ENCODE assay signal across 12 cellular contexts in genomic region chr6:57220083-57220703, GRCh38. TPM values are rescaled to one million over a fixed set of nuclear protein-coding genes. Genes with fewer than 3 reads are reported as not detected.
DNase-seq lines count a peak whose midpoint lies in the region; ATAC-seq and TF ChIP-seq lines count a peak whose summit lies in the region.
"Had no signal": no experiment of that assay in that cellular context is flagged by ENCODE, and none has a peak within 500 bp of the region (broad histone marks: within the 10 kb centered on the region; RNA-seq: fewer than 3 reads in every experiment).

No MANE protein-coding gene starts in this region.

- H3K27ac Mint-ChIP-seq in activated CD4-positive, alpha-beta T cell treated with anti-CD3 and anti-CD28 coated beads, Interleukin-2, amount 10 ng/mL, durations not matched to agents 7 days and 5 days: no peak overlapping the region
- no peak overlapping the region for H3K27ac Mint-ChIP-seq in activated B cell treated with CpG ODN at 0.5 μM for 24 hours
- no peak overlapping the region for H3K27ac Mint-ChIP-seq in stimulated activated effector memory CD8-positive, alpha-beta T cell treated with anti-CD3 and anti-CD28 coated beads, Interleukin-12 subunit alpha, Interleukin-12 subunit beta, amount 100 ng/mL, for 72 hours
- H3K27ac Mint-ChIP-seq: dendritic cell treated with granulocyte-macrophage colony-stimulating factor and Interleukin-4, amounts not matched to agents 40 ng/mL and 50 ng/mL, for 4 days had no signal

- peak overlapping the region; percentile 18 for H3K4me3 Mint-ChIP-seq in activated CD4-positive, alpha-beta T cell treated with anti-CD3 and anti-CD28 coated beads, Interleukin-2, amount 10 ng/mL, durations not matched to agents 7 days and 5 days
- H3K4me3 Mint-ChIP-seq in activated B cell treated with CpG ODN at 0.5 μM for 24 hours: peak overlapping the region; percentile 49
- peak overlapping the region; percentile 24 for H3K4me3 Mint-ChIP-seq in stimulated activated effector memory CD8-positive, alpha-beta T cell treated with anti-CD3 and anti-CD28 coated beads, Interleukin-12 subunit alpha, Interleukin-12 subunit beta, amount 100 ng/mL, for 72 hours
- H3K4me3 Mint-ChIP-seq: dendritic cell treated with granulocyte-macrophage colony-stimulating factor and Interleukin-4, amounts not matched to agents 40 ng/mL and 50 ng/mL, for 4 days had no signal

- TF ChIP-seq CTCF in activated B cell treated with CpG ODN at 0.5 μM for 24 hours (IDR thresholded peaks at IDR 0.05) (no peak), fibroblast of the aortic adventitia (IDR thresholded peaks at IDR 0.05; ENCODE audit: insufficient read depth, low read length) (no peak)

- H3K9me3 Mint-ChIP-seq in activated CD4-positive, alpha-beta T cell treated with anti-CD3 and anti-CD28 coated beads, Interleukin-2, amount 10 ng/mL, durations not matched to agents 7 days and 5 days: peaks cover 3% of the 10 kb centered on the region
- H3K9me3 Mint-ChIP-seq in activated B cell treated with CpG ODN at 0.5 μM for 24 hours: peaks cover 3% of the 10 kb centered on the region
- no peaks in the 10 kb centered on the region for H3K9me3 Mint-ChIP-seq in stimulated activated effector memory CD8-positive, alpha-beta T cell treated with anti-CD3 and anti-CD28 coated beads, Interleukin-12 subunit alpha, Interleukin-12 subunit beta, amount 100 ng/mL, for 72 hours

- POLR2A ChIA-PET in activated CD4-positive, alpha-beta T cell treated with anti-CD3 and anti-CD28 coated beads, Interleukin-2, amount 10 ng/mL, durations not matched to agents 7 days and 5 days (lab: Charles Lee): no interaction called here
- POLR2A ChIA-PET in activated B cell treated with CpG ODN at 0.5 μM for 24 hours (lab: Charles Lee): no interaction called here

- peak overlapping the region; percentile 34 for H3K4me3 ChIP-seq in fibroblast of the aortic adventitia (ENCODE audit: low read depth, low read length)

- H3K4me1 Mint-ChIP-seq in activated CD4-positive, alpha-beta T cell treated with anti-CD3 and anti-CD28 coated beads, Interleukin-2, amount 10 ng/mL, durations not matched to agents 7 days and 5 days: peaks cover 49% of the 10 kb centered on the region
- peaks cover 11% of the 10 kb centered on the region for H3K4me1 Mint-ChIP-seq in activated B cell treated with CpG ODN at 0.5 μM for 24 hours
- peaks cover 29% of the 10 kb centered on the region for H3K4me1 Mint-ChIP-seq in stimulated activated effector memory CD8-positive, alpha-beta T cell treated with anti-CD3 and anti-CD28 coated beads, Interleukin-12 subunit alpha, Interleukin-12 subunit beta, amount 100 ng/mL, for 72 hours

- intact Hi-C loops in activated B cell treated with CpG ODN at 0.5 μM for 24 hours (cut with micrococcal nuclease): loop anchor here (5.0 kb wide), 2 partner anchors 113 to 173 kb away; partner anchors contain the start of gene KIAA1586

- no peak for ATAC-seq in activated B cell treated with CpG ODN at 0.5 μM for 24 hours (ENCODE audit: low read depth)
- ATAC-seq in stimulated activated effector memory CD8-positive, alpha-beta T cell treated with anti-CD3 and anti-CD28 coated beads, Interleukin-12 subunit alpha, Interleukin-12 subunit beta, amount 100 ng/mL, for 72 hours: no peak

- H3K27me3 Mint-ChIP-seq in activated CD4-positive, alpha-beta T cell treated with anti-CD3 and anti-CD28 coated beads, Interleukin-2, amount 10 ng/mL, durations not matched to agents 7 days and 5 days: peaks cover 23% of the 10 kb centered on the region
- H3K27me3 Mint-ChIP-seq in activated B cell treated with CpG ODN at 0.5 μM for 24 hours: peaks cover 9% of the 10 kb centered on the region

- no peak for DNase-seq in activated CD4-positive, alpha-beta T cell treated with anti-CD3 and anti-CD28 coated beads, Interleukin-2, amount 10 ng/mL, durations not matched to agents 7 days and 5 days
- no peak for DNase-seq in activated CD4-positive, alpha-beta T cell treated with anti-CD3 and anti-CD28 coated beads for 48 hours
- DNase-seq in activated B cell treated with CpG ODN at 0.5 μM for 24 hours: no peak
- DNase-seq in fibroblast of the aortic adventitia (ENCODE audit: low read depth): no peak
- DNase-seq in stimulated activated effector memory CD8-positive, alpha-beta T cell treated with anti-CD3 and anti-CD28 coated beads, Interleukin-12 subunit alpha, Interleukin-12 subunit beta, amount 100 ng/mL, for 72 hours (ENCODE audit: low spot score in 2 of 2): no peak
- no peak for DNase-seq in activated CD4-positive, alpha-beta T cell treated with anti-CD3 and anti-CD28 coated beads, Interleukin-2, amount 50 U/mL, for 4 hours
- DNase-seq in midbrain (lab: John Stamatoyannopoulos, UW): no peak
- no peak for DNase-seq in D341Med (ENCODE audit: low spot score)
- DNase-seq: H7, NCI-H526, substantia nigra had no signal

- CTCF ChIA-PET in activated CD4-positive, alpha-beta T cell treated with anti-CD3 and anti-CD28 coated beads, Interleukin-2, amount 10 ng/mL, durations not matched to agents 7 days and 5 days (lab: Charles Lee): no interaction called here
- CTCF ChIA-PET in activated B cell treated with CpG ODN at 0.5 μM for 24 hours (lab: Charles Lee): no interaction called here

- peaks cover 18% of the 10 kb centered on the region for H3K36me3 Mint-ChIP-seq in activated CD4-positive, alpha-beta T cell treated with anti-CD3 and anti-CD28 coated beads, Interleukin-2, amount 10 ng/mL, durations not matched to agents 7 days and 5 days (ENCODE audit: low read depth)
- peaks cover 2% of the 10 kb centered on the region for H3K36me3 Mint-ChIP-seq in activated B cell treated with CpG ODN at 0.5 μM for 24 hours (ENCODE audit: low read depth)
- peaks cover 6% of the 10 kb centered on the region for H3K36me3 Mint-ChIP-seq in stimulated activated effector memory CD8-positive, alpha-beta T cell treated with anti-CD3 and anti-CD28 coated beads, Interleukin-12 subunit alpha, Interleukin-12 subunit beta, amount 100 ng/mL, for 72 hours

RNA-seq across cellular contexts. Expression of gene RAB23, which starts 1.9 kb away (rescaled TPM):
- 1 to 10 TPM; 3.5 to 3.8 TPM for total RNA-seq in activated CD4-positive, alpha-beta T cell treated with anti-CD3 and anti-CD28 coated beads, Interleukin-2, amount 10 ng/mL, durations not matched to agents 7 days and 5 days
- 0.32 and 0.49 TPM in 2 replicates for total RNA-seq in activated B cell treated with CpG ODN at 0.5 μM for 24 hours
- 21.4 and 59.7 TPM in 2 replicates for total RNA-seq in fibroblast of the aortic adventitia (ENCODE audit: low replicate concordance)

RNA-seq across cellular contexts. Expression of gene BAG2, which starts 48.1 kb away (rescaled TPM):
- 1 to 10 TPM; 7.7 to 8.0 TPM for total RNA-seq in activated CD4-positive, alpha-beta T cell treated with anti-CD3 and anti-CD28 coated beads, Interleukin-2, amount 10 ng/mL, durations not matched to agents 7 days and 5 days
- 3.9 and 4.3 TPM in 2 replicates for total RNA-seq in activated B cell treated with CpG ODN at 0.5 μM for 24 hours
- 8.2 and 24.1 TPM in 2 replicates for total RNA-seq in fibroblast of the aortic adventitia (ENCODE audit: low replicate concordance)
